9 cellular contexts compared by ENCODE assay signal in genomic region chr2:152594022-152594712, GRCh38.
DNase-seq lines count a peak whose midpoint lies in the region; ATAC-seq, FAIRE-seq and TF ChIP-seq lines count a peak whose summit lies in the region.
"Had no signal": no experiment of that assay in that cellular context is flagged by ENCODE, and none has a peak within 500 bp of the region (broad histone marks: within the 10 kb centered on the region; RNA-seq: fewer than 3 reads in every experiment).

No MANE protein-coding gene starts in this region.

- H3K27ac ChIP-seq in K562 (ENCODE audit: extremely low read depth, low read depth, low read length) (no peak overlapping the region), prostate gland (peak overlapping the region; percentile 16 to 32), endodermal cell (ENCODE audit: low read depth, low read length) (no peak overlapping the region)

- H3K4me3 Mint-ChIP-seq in endodermal cell: no peak overlapping the region

- H3K36me3 Mint-ChIP-seq in endodermal cell (ENCODE audit: low read depth): peaks cover 17% of the 10 kb centered on the region

- BruUV-seq in K562 (replicated peaks; lab: Mats Ljungman, UMichigan): no TSS peak

- H2AFZ ChIP-seq in K562 (ENCODE audit: low read depth, low read length): peak overlapping the region; percentile 26; the same call in 1 of the 2 replicates

- H3K4me2 ChIP-seq in K562 (ENCODE audit: insufficient read depth, low read length): peak overlapping the region; percentile 26; the same call in 1 of the 2 replicates

- H3K27me3 ChIP-seq in K562 (ENCODE audit: control insufficient read depth in 2 of 2, insufficient read depth in 2 of 2, low read length in 2 of 2) (peaks cover 2 to 6% of the 10 kb centered on the region in 2 experiments; a peak in 2 of 5 replicates), prostate gland (replicated peaks; ENCODE audit: insufficient read depth) (no peaks in the 10 kb centered on the region), endodermal cell (ENCODE audit: control insufficient read depth, insufficient read depth, low read length, poor library complexity, severe bottlenecking) (no peaks in the 10 kb centered on the region)

- intact Hi-C loops in K562 (cut with micrococcal nuclease) (no loop called here), prostate gland (cut with DNase I) (no loop called here)

- TF ChIP-seq CTCF in K562 (IDR thresholded peaks at IDR 0.05 in 2 of 3, conservative IDR thresholded peaks at IDR 0.05 in 1 of 3; ENCODE audit: insufficient read depth in 2 of 3, low read depth in 1 of 3, low read length in 3 of 3) (peak in 2 of 3 experiments; percentile 11 to 27; a peak in 3 of 6 replicates), prostate gland (IDR thresholded peaks at IDR 0.05) (no peak), endodermal cell (conservative IDR thresholded peaks at IDR 0.05) (no peak)

- H3K9ac ChIP-seq in K562 (ENCODE audit: insufficient read depth in 1 of 2, low read depth in 2 of 2, low read length in 2 of 2): no peak overlapping the region
- H3K9ac ChIP-seq in endodermal cell (ENCODE audit: extremely low read depth, low read length, poor library complexity, severe bottlenecking): no peak overlapping the region

- POLR2A ChIA-PET in K562 (lab: Yijun Ruan, JAX): interaction anchor here (0.7 to 0.8 kb wide), 2 partner anchors 12 to 23 kb away, joined by 3 to 4 read pairs; no protein-coding TSS in a partner anchor

- H3K4me1 ChIP-seq in K562 (replicated peaks in 1 of 2; ENCODE audit: control insufficient read depth in 2 of 2, insufficient read depth in 2 of 2, low read length in 2 of 2) (no peaks in the 10 kb centered on the region; a peak in 1 of 5 replicates), prostate gland (replicated peaks) (peaks cover 3% of the 10 kb centered on the region), endodermal cell (ENCODE audit: control insufficient read depth, insufficient read depth, low read length) (no peaks in the 10 kb centered on the region)

- no peaks in the 10 kb centered on the region for H3K9me1 ChIP-seq in K562 (ENCODE audit: control insufficient read depth, insufficient read depth, low read length)

- H3K9me3 Mint-ChIP-seq in endodermal cell: no peaks in the 10 kb centered on the region

- no peak overlapping the region for H3K27ac Mint-ChIP-seq in endodermal cell

- no peaks in the 10 kb centered on the region for H3K79me2 ChIP-seq in K562 (ENCODE audit: control insufficient read depth, insufficient read depth, low read length)

- no peaks in the 10 kb centered on the region for H3K36me3 ChIP-seq in K562 (ENCODE audit: control insufficient read depth, insufficient read depth, low read length)
- no peaks in the 10 kb centered on the region for H3K36me3 ChIP-seq in prostate gland
- peaks cover 4% of the 10 kb centered on the region for H3K36me3 ChIP-seq in endodermal cell (ENCODE audit: control insufficient read depth, insufficient read depth, low read length)

- no peak for TF ChIP-seq POLR2A in K562 (conservative IDR thresholded peaks at IDR 0.05)
- no peak for TF ChIP-seq POLR2A in prostate gland (IDR thresholded peaks at IDR 0.05)

- CTCF ChIA-PET in K562 (lab: Yijun Ruan, JAX; ENCODE audit: low intra/inter-chr PET ratio): no interaction called here

- peak; percentile 14 to 35; a peak in 1 of 4 replicates for TF ChIP-seq RAD21 in K562 (CRISPR knock-in tag; conservative IDR thresholded peaks at IDR 0.05 in 1 of 2, IDR thresholded peaks at IDR 0.05 in 1 of 2)

- in situ Hi-C loops in K562 (cut with MboI): no loop called here

- no peaks in the 10 kb centered on the region for H3K27me3 Mint-ChIP-seq in endodermal cell (ENCODE audit: insufficient read depth)

- peak; percentile 73 for FAIRE-seq in K562 (lab: Jason Lieb, UNC)
- FAIRE-seq: islet of Langerhans had no signal

- no peak overlapping the region for H3K4me3 ChIP-seq in K562
- H3K4me3 ChIP-seq in prostate gland: no peak overlapping the region
- no peak overlapping the region for H3K4me3 ChIP-seq in endodermal cell (ENCODE audit: low read length)

- H3K9me3 ChIP-seq in K562 (replicated peaks; ENCODE audit: control insufficient read depth, insufficient read depth, low read depth, low read length) (no peaks in the 10 kb centered on the region), prostate gland (no peaks in the 10 kb centered on the region), endodermal cell (ENCODE audit: control insufficient read depth, low read length) (no peaks in the 10 kb centered on the region)

- WGBS in K562 (ENCODE audit: insufficient coverage, low coverage, missing lambda C conversion rate): 13% methylated on average over 6 of the region's 6 CpGs
- WGBS in prostate gland: 15% methylated on average over 6 of the region's 6 CpGs
- WGBS in endodermal cell (ENCODE audit: insufficient coverage in 1 of 2, insufficient read length in 1 of 2), 2 experiments: 88 to 93% methylated on average over 6 of the region's 6 CpGs

- DNase-seq in Ammon's horn (ENCODE audit: low spot score) (peak; percentile 78), K562 (ENCODE audit: extremely low read depth in 1 of 4, low spot score in 3 of 4) (peak in 2 of 4 experiments; percentile 24 to 59), prostate gland (ENCODE audit: low spot score) (peak; percentile 44), endodermal cell (no peak), EL (no peak)
- DNase-seq in NK-92 treated with Interleukin-12 subunit alpha and Interleukin-12 subunit beta, amount 100 ng/mL, for 24 hours (lab: John Stamatoyannopoulos, UW): no peak

- TF ChIP-seq EP300 in K562 (IDR thresholded peaks at IDR 0.05; ENCODE audit: low read length): no peak

- H4K20me1 ChIP-seq in K562 (replicated peaks; ENCODE audit: control insufficient read depth, insufficient read depth, low read length): no peaks in the 10 kb centered on the region

- H3K4me1 Mint-ChIP-seq in endodermal cell: no peaks in the 10 kb centered on the region

- ATAC-seq in GM19395 (IDR thresholded peaks at IDR 0.05; ENCODE audit: unreplicated experiment): peak; percentile 92
- peak; percentile 67 for ATAC-seq in HG03460 (IDR thresholded peaks at IDR 0.05; ENCODE audit: unreplicated experiment)
- peak; percentile 88 for ATAC-seq in K562

TF ChIP-seq in K562, 482 proteins besides CTCF, POLR2A, EP300 and RAD21 (continues in another document):
- TF ChIP-seq SMAD4 (CRISPR knock-in tag; conservative IDR thresholded peaks at IDR 0.05) (0 out of 2 replicates have a peak, but pooled peaks have one; percentile 33), DMBX1 (CRISPR knock-in tag; IDR thresholded peaks at IDR 0.05; ENCODE audit: borderline replicate concordance) (peak; percentile 43; the same call in 1 of the 2 replicates), PYGO2 (tag; IDR thresholded peaks at IDR 0.05) (no peak), ATF1 (CRISPR knock-in tag; IDR thresholded peaks at IDR 0.05) (no peak), ATF1 (tag; IDR thresholded peaks at IDR 0.05) (peak; percentile 26; the same call in 1 of the 2 replicates), HOXB6 (CRISPR knock-in tag; IDR thresholded peaks at IDR 0.05; ENCODE audit: borderline replicate concordance) (no peak), E2F6 (IDR thresholded peaks at IDR 0.05; ENCODE audit: borderline replicate concordance in 1 of 2, extremely low read depth in 1 of 2, insufficient read depth in 1 of 2, insufficient read length in 1 of 2, low read depth in 1 of 2, low read length in 1 of 2, poor library complexity in 1 of 2, severe bottlenecking in 1 of 2) (peak in 1 of 2 experiments; percentile 78), E2F1 (CRISPR knock-in tag; IDR thresholded peaks at IDR 0.05) (no peak)

Comparison
In these comparisons a context has a peak if more than half of its experiments do, and no peak if none do; other contexts are left out.
1. DNase-seq: peak in Ammon's horn (single experiment) and prostate gland (single experiment); none in endodermal cell (single experiment), NK-92 treated with Interleukin-12 subunit alpha and Interleukin-12 subunit beta, amount 100 ng/mL, for 24 hours (single experiment) and EL (single experiment).
2. H3K27ac ChIP-seq: peak in prostate gland (2 of 2); none in K562 (single experiment) and endodermal cell (single experiment).
3. CTCF ChIP-seq: peak in K562 (2 of 3); none in prostate gland (0 of 4) and endodermal cell (single experiment).
4. Peak in every context shown above with its lines, with median percentiles within 50 percentile points of each other: ATAC-seq.